Comparison of ENCODE assay signal across 1 cellular context in genomic region chr11:14684234-14684915, GRCh38. TPM values are rescaled to one million over a fixed set of nuclear protein-coding genes. Genes with fewer than 3 reads are reported as not detected.
"Had no signal": no experiment of that assay in that cellular context is flagged by ENCODE, and none has a peak within 500 bp of the region (broad histone marks: within the 10 kb centered on the region; RNA-seq: fewer than 3 reads in every experiment).

No MANE protein-coding gene starts in this region.

RNA-seq across cellular contexts. Expression of gene PDE3B, which starts 40.8 kb away (rescaled TPM):
- total RNA-seq: RPMI7951 had no signal
